ENCODE assay signal across 19 cellular contexts in the genomic region with DNA sequence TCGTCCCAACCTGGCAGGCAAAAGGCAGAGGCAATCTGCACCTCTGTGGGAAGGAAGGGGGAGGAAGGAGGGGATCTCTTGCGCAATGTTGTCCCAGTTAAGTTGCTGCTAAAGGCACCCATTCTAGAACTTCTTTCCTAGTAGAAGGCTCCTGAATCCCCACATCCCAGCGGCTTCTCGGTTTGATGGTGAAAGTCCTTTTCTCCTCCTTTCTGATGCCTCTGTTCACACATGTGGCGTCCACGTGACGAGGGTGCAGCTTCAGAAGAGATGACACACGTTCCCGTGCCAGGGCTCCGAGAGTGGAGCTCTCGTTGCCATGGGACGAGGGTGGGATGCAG.
DNase-seq lines count a peak whose midpoint lies in the region; ATAC-seq, FAIRE-seq and TF ChIP-seq lines count a peak whose summit lies in the region.
"Had no signal": no experiment of that assay in that cellular context is flagged by ENCODE, and none has a peak within 500 bp of the region (broad histone marks: within the 10 kb centered on the region; RNA-seq: fewer than 3 reads in every experiment).

No MANE protein-coding gene starts in this region.

- peak; percentile 32 for DNase-seq in fibroblast of the aortic adventitia (ENCODE audit: low read depth)
- DNase-seq in putamen (ENCODE audit: low spot score): peak; percentile 44
- DNase-seq in GM19239 (ENCODE audit: insufficient read length, low spot score): no peak
- no peak for DNase-seq in NCI-H146 (lab: John Stamatoyannopoulos, UW)
- DNase-seq: activated CD4-positive, alpha-beta T cell treated with anti-CD3 and anti-CD28 coated beads, Interleukin-2, amount 50 U/mL, for 48 hours; activated naive CD8-positive, alpha-beta T cell treated with anti-CD3 and anti-CD28 coated beads for 36 hours; activated T-cell treated with anti-CD3 and anti-CD28 coated beads, Interleukin-2, amount 50 U/mL, for 48 hours; AML-193; GF-D8; mammary epithelial cell; naive thymus-derived CD4-positive, alpha-beta T cell; NCI-H2029; Peyer's patch; SW 1271 had no signal

- peaks cover 0 to 71% (median 46%) of the 10 kb centered on the region in 11 experiments; a peak in 15 of 22 replicates for H4K20me1 ChIP-seq in BLaER1 treated with 17β-estradiol and CSF1 and Interleukin-3, amounts not matched to agents 10 nM and 100 nM
- H4K20me1 ChIP-seq in OCI-LY3 (ENCODE audit: insufficient read depth, low read length): no peaks in the 10 kb centered on the region

- H3K4me1 ChIP-seq in BLaER1 treated with 17β-estradiol and CSF1 and Interleukin-3, amounts not matched to agents 10 nM and 100 nM: peaks cover 13 to 69% (median 56%) of the 10 kb centered on the region in 10 experiments
- H3K4me1 ChIP-seq in OCI-LY3 (ENCODE audit: low read length): peaks cover 37% of the 10 kb centered on the region

- no peak overlapping the region for H2AFZ ChIP-seq in OCI-LY3 (ENCODE audit: low read depth, low read length)

- no peak overlapping the region for H3K4me3 ChIP-seq in BLaER1 treated with 17β-estradiol and CSF1 and Interleukin-3, amounts not matched to agents 10 nM and 100 nM
- H3K4me3 ChIP-seq in OCI-LY3 (ENCODE audit: low read length) (peak overlapping the region; percentile 74), fibroblast of the aortic adventitia (ENCODE audit: low read depth, low read length) (no peak overlapping the region)
- H3K4me3 ChIP-seq: Peyer's patch had no signal

- no peak for FAIRE-seq in GM19239 (lab: Jason Lieb, UNC)
- FAIRE-seq: endometrium had no signal

- H3K27ac ChIP-seq in BLaER1 treated with 17β-estradiol and CSF1 and Interleukin-3, amounts not matched to agents 10 nM and 100 nM: no peak overlapping the region
- peak overlapping the region; percentile 79 for H3K27ac ChIP-seq in OCI-LY3 (ENCODE audit: low read length)
- H3K27ac ChIP-seq: Peyer's patch had no signal

- no peaks in the 10 kb centered on the region for H3K79me2 ChIP-seq in OCI-LY3 (ENCODE audit: low read length)

- peaks cover 0 to 64% (median 0%) of the 10 kb centered on the region in 11 experiments; a peak in 7 of 22 replicates for H3K27me3 ChIP-seq in BLaER1 treated with 17β-estradiol and CSF1 and Interleukin-3, amounts not matched to agents 10 nM and 100 nM
- H3K27me3 ChIP-seq in OCI-LY3 (ENCODE audit: low read depth, low read length): peaks cover 37% of the 10 kb centered on the region
- H3K27me3 ChIP-seq: Peyer's patch had no signal

- TF ChIP-seq CTCF in OCI-LY3 (IDR thresholded peaks at IDR 0.05; ENCODE audit: low read depth, low read length) (no peak), fibroblast of the aortic adventitia (IDR thresholded peaks at IDR 0.05; ENCODE audit: insufficient read depth, low read length) (no peak)

- H3K36me3 ChIP-seq in BLaER1 treated with 17β-estradiol and CSF1 and Interleukin-3, amounts not matched to agents 10 nM and 100 nM: peaks cover 0 to 48% (median 13%) of the 10 kb centered on the region in 11 experiments; a peak in 8 of 22 replicates
- no peaks in the 10 kb centered on the region for H3K36me3 ChIP-seq in OCI-LY3 (replicated peaks; ENCODE audit: low read depth, low read length)

- no peak overlapping the region for H3K9ac ChIP-seq in BLaER1 treated with 17β-estradiol and CSF1 and Interleukin-3, amounts not matched to agents 10 nM and 100 nM
- H3K9ac ChIP-seq in OCI-LY3 (ENCODE audit: low read length): no peak overlapping the region; the same call in 1 of the 2 replicates

- ATAC-seq in GM21786 (IDR thresholded peaks at IDR 0.05; ENCODE audit: unreplicated experiment) (no peak), HG02885 (IDR thresholded peaks at IDR 0.05; ENCODE audit: poor library complexity, unreplicated experiment) (no peak)
- ATAC-seq: naive thymus-derived CD4-positive, alpha-beta T cell had no signal

- peak overlapping the region; percentile 61 to 98 (median 76) for H3K4me2 ChIP-seq in BLaER1 treated with 17β-estradiol and CSF1 and Interleukin-3, amounts not matched to agents 10 nM and 100 nM
- H3K4me2 ChIP-seq in OCI-LY3 (ENCODE audit: low read length): peak overlapping the region; percentile 96

- no peaks in the 10 kb centered on the region for H3K9me3 ChIP-seq in BLaER1 treated with 17β-estradiol and CSF1 and Interleukin-3, amounts not matched to agents 10 nM and 100 nM (replicated peaks in 1 of 11)
- H3K9me3 ChIP-seq in OCI-LY3 (ENCODE audit: insufficient read depth, low read length): no peaks in the 10 kb centered on the region
- H3K9me3 ChIP-seq: Peyer's patch had no signal

Comparison
In these comparisons a context has a peak if more than half of its experiments do, and no peak if none do; other contexts are left out.
1. DNase-seq: peak in fibroblast of the aortic adventitia (single experiment) and putamen (single experiment); none in GM19239 (single experiment) and NCI-H146 (single experiment).